7 cellular contexts compared by ENCODE assay signal in the genomic region with DNA sequence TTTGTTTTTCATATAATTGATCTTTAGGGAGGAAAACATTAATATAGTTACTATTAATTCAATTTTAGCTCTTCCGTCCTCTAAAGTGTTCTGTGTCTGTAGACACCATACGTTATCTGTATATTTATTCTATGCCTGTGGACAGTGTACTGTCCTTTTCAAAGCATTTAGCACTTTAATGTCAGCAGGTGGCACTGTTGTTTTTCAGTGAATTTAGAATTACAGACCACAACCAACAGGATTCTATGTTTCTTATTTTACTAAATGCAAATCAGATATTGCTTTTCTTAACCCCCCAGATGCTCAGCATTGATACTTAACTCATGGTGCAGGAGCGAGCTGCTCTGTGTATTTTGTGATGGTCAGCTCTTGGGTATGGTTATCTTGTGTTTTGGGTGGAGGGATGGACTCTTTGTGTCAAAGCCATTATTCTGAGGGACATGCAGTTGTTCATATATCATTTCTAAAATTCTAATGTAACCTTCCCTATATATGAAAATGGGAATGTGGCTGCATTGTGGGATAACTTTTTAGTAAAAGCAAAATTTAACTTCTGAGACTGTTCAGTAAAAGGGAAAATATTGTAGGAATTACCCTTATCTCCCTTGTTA.
DNase-seq lines count a peak whose midpoint lies in the region; ATAC-seq and TF ChIP-seq lines count a peak whose summit lies in the region.

No MANE protein-coding gene starts in this region.

- no peak overlapping the region for H3K9ac ChIP-seq in OCI-LY3 (ENCODE audit: low read length)

- H3K36me3 ChIP-seq in OCI-LY3 (replicated peaks; ENCODE audit: low read depth, low read length) (peaks cover 37% of the 10 kb centered on the region), esophagus muscularis mucosa (peaks cover 3 to 45% (median 20%) of the 10 kb centered on the region in 4 donors), prostate gland (no peaks in the 10 kb centered on the region)

- WGBS in esophagus muscularis mucosa: 66% methylated on average over 3 of the region's 3 CpGs
- 74% methylated on average over 3 of the region's 3 CpGs for WGBS in prostate gland

- H2AFZ ChIP-seq in OCI-LY3 (ENCODE audit: low read depth, low read length): no peak overlapping the region

- no peaks in the 10 kb centered on the region for H3K27me3 Mint-ChIP-seq in activated T-helper 2 cell treated with anti-CD3 and anti-CD28 coated beads, Interferon-gamma antibody, Interleukin-2, Interleukin-4, amounts not matched to agents 10 μg/mL and 5 μg/mL and 100 μg/mL, durations not matched to agents 14 hours and 24 hours and 36 hours (ENCODE audit: low read depth)

- intact Hi-C loops in esophagus muscularis mucosa (cut with DNase I) (no loop called here), prostate gland (cut with DNase I) (loop anchor here (5.0 kb wide), 1 partner anchor 175 kb away; no protein-coding TSS in a partner anchor)
- intact Hi-C loops in activated T-helper 2 cell treated with anti-CD3 and anti-CD28 coated beads, Interferon-gamma antibody, Interleukin-2, Interleukin-4, amounts not matched to agents 10 μg/mL and 5 μg/mL and 100 μg/mL, durations not matched to agents 14 hours and 24 hours and 36 hours (cut with micrococcal nuclease): loop anchor here (5.0 kb wide), 1 partner anchor 175 kb away; no protein-coding TSS in a partner anchor

- no peaks in the 10 kb centered on the region for H3K9me3 Mint-ChIP-seq in activated T-helper 2 cell treated with anti-CD3 and anti-CD28 coated beads, Interferon-gamma antibody, Interleukin-2, Interleukin-4, amounts not matched to agents 10 μg/mL and 5 μg/mL and 100 μg/mL, durations not matched to agents 14 hours and 24 hours and 36 hours

- peak; percentile 47 for ATAC-seq in HG02885 (IDR thresholded peaks at IDR 0.05; ENCODE audit: poor library complexity, unreplicated experiment)

- no peak for TF ChIP-seq EP300 in esophagus muscularis mucosa (IDR thresholded peaks at IDR 0.05)

- H3K4me3 ChIP-seq in OCI-LY3 (ENCODE audit: low read length): no peak overlapping the region
- H3K4me3 ChIP-seq in esophagus muscularis mucosa: no peak overlapping the region
- H3K4me3 ChIP-seq in prostate gland: no peak overlapping the region

- no peaks in the 10 kb centered on the region for H4K20me1 ChIP-seq in OCI-LY3 (ENCODE audit: insufficient read depth, low read length)

- TF ChIP-seq CTCF in OCI-LY3 (IDR thresholded peaks at IDR 0.05; ENCODE audit: low read depth, low read length) (peak; percentile 65), esophagus muscularis mucosa (IDR thresholded peaks at IDR 0.05) (peak; percentile 50 to 60 (median 55)), prostate gland (IDR thresholded peaks at IDR 0.05) (peak in 3 of 4 experiments; percentile 31 to 56 (median 50))

- H3K27ac ChIP-seq in OCI-LY3 (ENCODE audit: low read length) (no peak overlapping the region), esophagus muscularis mucosa (replicated peaks in 1 of 4) (no peak overlapping the region), prostate gland (no peak overlapping the region)

- H3K36me3 Mint-ChIP-seq in activated T-helper 2 cell treated with anti-CD3 and anti-CD28 coated beads, Interferon-gamma antibody, Interleukin-2, Interleukin-4, amounts not matched to agents 10 μg/mL and 5 μg/mL and 100 μg/mL, durations not matched to agents 14 hours and 24 hours and 36 hours (ENCODE audit: low read depth): peaks cover 49% of the 10 kb centered on the region

- no peak overlapping the region for H3K4me3 Mint-ChIP-seq in activated T-helper 2 cell treated with anti-CD3 and anti-CD28 coated beads, Interferon-gamma antibody, Interleukin-2, Interleukin-4, amounts not matched to agents 10 μg/mL and 5 μg/mL and 100 μg/mL, durations not matched to agents 14 hours and 24 hours and 36 hours (ENCODE audit: low read depth)

- no peak overlapping the region for H3K27ac Mint-ChIP-seq in activated T-helper 2 cell treated with anti-CD3 and anti-CD28 coated beads, Interferon-gamma antibody, Interleukin-2, Interleukin-4, amounts not matched to agents 10 μg/mL and 5 μg/mL and 100 μg/mL, durations not matched to agents 14 hours and 24 hours and 36 hours

- peaks cover 3% of the 10 kb centered on the region for H3K4me1 Mint-ChIP-seq in activated T-helper 2 cell treated with anti-CD3 and anti-CD28 coated beads, Interferon-gamma antibody, Interleukin-2, Interleukin-4, amounts not matched to agents 10 μg/mL and 5 μg/mL and 100 μg/mL, durations not matched to agents 14 hours and 24 hours and 36 hours (ENCODE audit: low read depth)

- no peak overlapping the region for H3K4me2 ChIP-seq in OCI-LY3 (ENCODE audit: low read length)

- H3K27me3 ChIP-seq in OCI-LY3 (ENCODE audit: low read depth, low read length) (no peaks in the 10 kb centered on the region), esophagus muscularis mucosa (no peaks in the 10 kb centered on the region), prostate gland (replicated peaks; ENCODE audit: insufficient read depth) (no peaks in the 10 kb centered on the region)

- TF ChIP-seq POLR2A in esophagus muscularis mucosa (IDR thresholded peaks at IDR 0.05; ENCODE audit: low read depth): no peak
- TF ChIP-seq POLR2A in prostate gland (IDR thresholded peaks at IDR 0.05): no peak

- H3K9me3 ChIP-seq in OCI-LY3 (ENCODE audit: insufficient read depth, low read length) (no peaks in the 10 kb centered on the region), esophagus muscularis mucosa (no peaks in the 10 kb centered on the region), prostate gland (no peaks in the 10 kb centered on the region)

- no peaks in the 10 kb centered on the region for H3K4me1 ChIP-seq in OCI-LY3 (ENCODE audit: low read length)
- peaks cover 0 to 15% (median 9%) of the 10 kb centered on the region in 4 donors for H3K4me1 ChIP-seq in esophagus muscularis mucosa
- no peaks in the 10 kb centered on the region for H3K4me1 ChIP-seq in prostate gland (replicated peaks)

- H3K79me2 ChIP-seq in OCI-LY3 (ENCODE audit: low read length): no peaks in the 10 kb centered on the region

- DNase-seq in GM03348 (ENCODE audit: low spot score): peak; percentile 31
- no peak for DNase-seq in esophagus muscularis mucosa (ENCODE audit: extremely low spot score)
- DNase-seq in prostate gland (ENCODE audit: low spot score): no peak
- DNase-seq in activated T-helper 2 cell treated with anti-CD3 and anti-CD28 coated beads, Interferon-gamma antibody, Interleukin-2, Interleukin-4, amounts not matched to agents 10 μg/mL and 5 μg/mL and 100 μg/mL, durations not matched to agents 14 hours and 24 hours and 36 hours (ENCODE audit: low spot score): no peak
- no peak for DNase-seq in activated CD8-positive, alpha-beta memory T cell treated with anti-CD3 and anti-CD28 coated beads, Interleukin-2, amount 50 U/mL, for 4 hours
